Comparison of ENCODE assay signal across 1 cellular context in genomic region chr1:166083887-166084286, GRCh38.
TF ChIP-seq lines count a peak whose summit lies in the region.

No MANE protein-coding gene starts in this region.

TF ChIP-seq in HepG2, 621 proteins besides CTCF, POLR2A, EP300 and RAD21 (continued from another document):
- no peak for TF ChIP-seq ZGPAT (CRISPR knock-in tag; IDR thresholded peaks at IDR 0.05)
- no peak for TF ChIP-seq MEIS2 (CRISPR knock-in tag; IDR thresholded peaks at IDR 0.05)
